ENCODE assay signal across 1 cellular context in the genomic region with DNA sequence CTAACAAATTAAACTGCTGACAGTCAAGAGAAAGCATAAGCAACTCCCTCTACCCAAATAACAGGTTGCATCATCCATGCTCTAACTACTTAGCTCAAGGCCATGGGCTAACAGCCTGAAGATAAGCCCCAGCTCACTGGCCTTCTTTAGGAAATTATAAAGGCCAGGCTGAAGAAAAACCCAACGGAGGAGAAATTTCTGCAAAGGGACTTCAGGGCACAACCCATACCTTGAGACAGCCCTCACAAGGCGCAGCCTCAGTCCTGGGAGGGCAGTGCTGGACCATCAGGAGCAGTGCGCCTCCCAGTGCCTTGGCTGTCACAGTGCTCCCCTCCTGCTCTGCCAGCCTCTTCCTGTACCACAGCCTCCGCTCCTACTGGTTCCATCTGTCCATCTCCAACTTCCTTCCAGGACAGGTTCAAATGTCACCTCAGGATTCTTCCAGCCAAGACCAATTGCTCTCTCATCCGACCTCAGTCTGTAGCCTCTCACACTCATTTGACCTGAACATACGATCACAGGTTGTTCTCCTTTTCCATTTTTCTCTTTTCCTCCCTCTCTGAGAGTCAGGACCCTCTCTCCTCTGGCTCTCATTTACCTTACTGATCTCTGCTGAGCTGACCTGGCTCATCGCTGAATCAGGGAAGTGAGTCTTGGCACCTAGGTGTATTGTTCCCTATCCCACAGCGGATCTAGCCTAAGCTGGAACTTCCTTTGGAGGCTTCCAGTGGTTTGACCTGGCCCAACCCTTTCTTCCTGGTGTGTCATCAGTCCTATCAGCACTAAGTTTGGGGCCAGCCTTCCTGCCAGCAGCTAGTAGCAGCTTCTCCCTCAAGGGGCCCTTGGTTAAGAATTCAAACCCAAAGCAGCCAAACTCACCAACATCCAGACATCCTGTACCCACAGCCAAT.
TF ChIP-seq lines count a peak whose summit lies in the region.

No MANE protein-coding gene starts in this region.

TF ChIP-seq in HepG2, 621 proteins besides CTCF, POLR2A, EP300 and RAD21 (continued from another document and continues in another):
- TF ChIP-seq, protein P1, sequence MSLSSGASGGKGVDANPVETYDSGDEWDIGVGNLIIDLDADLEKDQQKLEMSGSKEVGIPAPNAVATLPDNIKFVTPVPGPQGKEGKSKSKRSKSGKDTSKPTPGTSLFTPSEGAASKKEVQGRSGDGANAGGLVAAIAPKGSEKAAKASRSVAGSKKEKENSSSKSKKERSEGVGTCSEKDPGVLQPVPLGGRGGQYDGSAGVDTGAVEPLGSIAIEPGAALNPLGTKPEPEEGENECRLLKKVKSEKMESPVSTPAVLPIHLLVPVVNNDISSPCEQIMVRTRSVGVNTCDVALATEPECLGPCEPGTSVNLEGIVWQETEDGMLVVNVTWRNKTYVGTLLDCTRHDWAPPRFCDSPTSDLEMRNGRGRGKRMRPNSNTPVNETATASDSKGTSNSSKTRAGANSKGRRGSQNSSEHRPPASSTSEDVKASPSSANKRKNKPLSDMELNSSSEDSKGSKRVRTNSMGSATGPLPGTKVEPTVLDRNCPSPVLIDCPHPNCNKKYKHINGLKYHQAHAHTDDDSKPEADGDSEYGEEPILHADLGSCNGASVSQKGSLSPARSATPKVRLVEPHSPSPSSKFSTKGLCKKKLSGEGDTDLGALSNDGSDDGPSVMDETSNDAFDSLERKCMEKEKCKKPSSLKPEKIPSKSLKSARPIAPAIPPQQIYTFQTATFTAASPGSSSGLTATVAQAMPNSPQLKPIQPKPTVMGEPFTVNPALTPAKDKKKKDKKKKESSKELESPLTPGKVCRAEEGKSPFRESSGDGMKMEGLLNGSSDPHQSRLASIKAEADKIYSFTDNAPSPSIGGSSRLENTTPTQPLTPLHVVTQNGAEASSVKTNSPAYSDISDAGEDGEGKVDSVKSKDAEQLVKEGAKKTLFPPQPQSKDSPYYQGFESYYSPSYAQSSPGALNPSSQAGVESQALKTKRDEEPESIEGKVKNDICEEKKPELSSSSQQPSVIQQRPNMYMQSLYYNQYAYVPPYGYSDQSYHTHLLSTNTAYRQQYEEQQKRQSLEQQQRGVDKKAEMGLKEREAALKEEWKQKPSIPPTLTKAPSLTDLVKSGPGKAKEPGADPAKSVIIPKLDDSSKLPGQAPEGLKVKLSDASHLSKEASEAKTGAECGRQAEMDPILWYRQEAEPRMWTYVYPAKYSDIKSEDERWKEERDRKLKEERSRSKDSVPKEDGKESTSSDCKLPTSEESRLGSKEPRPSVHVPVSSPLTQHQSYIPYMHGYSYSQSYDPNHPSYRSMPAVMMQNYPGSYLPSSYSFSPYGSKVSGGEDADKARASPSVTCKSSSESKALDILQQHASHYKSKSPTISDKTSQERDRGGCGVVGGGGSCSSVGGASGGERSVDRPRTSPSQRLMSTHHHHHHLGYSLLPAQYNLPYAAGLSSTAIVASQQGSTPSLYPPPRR (CRISPR knock-in tag; IDR thresholded peaks at IDR 0.05; ENCODE audit: borderline replicate concordance) = 0 out of 2 replicates have a peak, but pooled peaks have one; percentile 41
- TF ChIP-seq ZNF782 (CRISPR knock-in tag; IDR thresholded peaks at IDR 0.05; ENCODE audit: borderline replicate concordance) (peak; percentile 61; the same call in 1 of the 2 replicates), ZNF879 (CRISPR knock-in tag; IDR thresholded peaks at IDR 0.05) (no peak), CEBPG (CRISPR knock-in tag; IDR thresholded peaks at IDR 0.05) (peak; percentile 98), MAZ (IDR thresholded peaks at IDR 0.05; ENCODE audit: borderline replicate concordance, low read depth, low read length) (no peak), MAZ (CRISPR knock-in tag; IDR thresholded peaks at IDR 0.05; ENCODE audit: low read depth) (peak; percentile 45; the same call in 1 of the 2 replicates), KLF16 (CRISPR knock-in tag; IDR thresholded peaks at IDR 0.05) (peak in 1 of 2 experiments; percentile 61; a peak in 2 of 4 replicates), MATR3 (CRISPR knock-in tag; IDR thresholded peaks at IDR 0.05) (no peak), ISL2 (CRISPR knock-in tag; IDR thresholded peaks at IDR 0.05) (peak; percentile 42; the same call in 1 of the 2 replicates), KLF9 (CRISPR knock-in tag; IDR thresholded peaks at IDR 0.05; ENCODE audit: low read depth) (no peak), ZNF256 (CRISPR knock-in tag; conservative IDR thresholded peaks at IDR 0.05) (no peak), ZFP62 (CRISPR knock-in tag; IDR thresholded peaks at IDR 0.05) (no peak), ZNF350 (CRISPR knock-in tag; IDR thresholded peaks at IDR 0.05; ENCODE audit: borderline replicate concordance, low read depth) (peak; percentile 81), ERF (CRISPR knock-in tag; IDR thresholded peaks at IDR 0.05) (0 out of 2 replicates have a peak, but pooled peaks have one; percentile 17), TCF12 (IDR thresholded peaks at IDR 0.05) (no peak), TCF12 (CRISPR knock-in tag; IDR thresholded peaks at IDR 0.05) (peak; percentile 49; the same call in 1 of the 2 replicates), ZNF235 (CRISPR knock-in tag; IDR thresholded peaks at IDR 0.05; ENCODE audit: borderline replicate concordance) (no peak), TGIF2 (CRISPR knock-in tag; IDR thresholded peaks at IDR 0.05) (no peak), ZNF468 (CRISPR knock-in tag; IDR thresholded peaks at IDR 0.05) (no peak), ZNF343 (CRISPR knock-in tag; IDR thresholded peaks at IDR 0.05) (peak; percentile 70; the same call in 1 of the 2 replicates), U2AF2 (IDR thresholded peaks at IDR 0.05; ENCODE audit: low read depth, low read length) (no peak), RFXANK (CRISPR knock-in tag; IDR thresholded peaks at IDR 0.05) (no peak), MED8 (CRISPR knock-in tag; IDR thresholded peaks at IDR 0.05; ENCODE audit: insufficient replicate concordance) (peak; percentile 24)
- TF ChIP-seq, protein P2, sequence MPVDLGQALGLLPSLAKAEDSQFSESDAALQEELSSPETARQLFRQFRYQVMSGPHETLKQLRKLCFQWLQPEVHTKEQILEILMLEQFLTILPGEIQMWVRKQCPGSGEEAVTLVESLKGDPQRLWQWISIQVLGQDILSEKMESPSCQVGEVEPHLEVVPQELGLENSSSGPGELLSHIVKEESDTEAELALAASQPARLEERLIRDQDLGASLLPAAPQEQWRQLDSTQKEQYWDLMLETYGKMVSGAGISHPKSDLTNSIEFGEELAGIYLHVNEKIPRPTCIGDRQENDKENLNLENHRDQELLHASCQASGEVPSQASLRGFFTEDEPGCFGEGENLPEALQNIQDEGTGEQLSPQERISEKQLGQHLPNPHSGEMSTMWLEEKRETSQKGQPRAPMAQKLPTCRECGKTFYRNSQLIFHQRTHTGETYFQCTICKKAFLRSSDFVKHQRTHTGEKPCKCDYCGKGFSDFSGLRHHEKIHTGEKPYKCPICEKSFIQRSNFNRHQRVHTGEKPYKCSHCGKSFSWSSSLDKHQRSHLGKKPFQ (CRISPR knock-in tag; IDR thresholded peaks at IDR 0.05; ENCODE audit: insufficient replicate concordance) = no peak
- TF ChIP-seq, protein P3, sequence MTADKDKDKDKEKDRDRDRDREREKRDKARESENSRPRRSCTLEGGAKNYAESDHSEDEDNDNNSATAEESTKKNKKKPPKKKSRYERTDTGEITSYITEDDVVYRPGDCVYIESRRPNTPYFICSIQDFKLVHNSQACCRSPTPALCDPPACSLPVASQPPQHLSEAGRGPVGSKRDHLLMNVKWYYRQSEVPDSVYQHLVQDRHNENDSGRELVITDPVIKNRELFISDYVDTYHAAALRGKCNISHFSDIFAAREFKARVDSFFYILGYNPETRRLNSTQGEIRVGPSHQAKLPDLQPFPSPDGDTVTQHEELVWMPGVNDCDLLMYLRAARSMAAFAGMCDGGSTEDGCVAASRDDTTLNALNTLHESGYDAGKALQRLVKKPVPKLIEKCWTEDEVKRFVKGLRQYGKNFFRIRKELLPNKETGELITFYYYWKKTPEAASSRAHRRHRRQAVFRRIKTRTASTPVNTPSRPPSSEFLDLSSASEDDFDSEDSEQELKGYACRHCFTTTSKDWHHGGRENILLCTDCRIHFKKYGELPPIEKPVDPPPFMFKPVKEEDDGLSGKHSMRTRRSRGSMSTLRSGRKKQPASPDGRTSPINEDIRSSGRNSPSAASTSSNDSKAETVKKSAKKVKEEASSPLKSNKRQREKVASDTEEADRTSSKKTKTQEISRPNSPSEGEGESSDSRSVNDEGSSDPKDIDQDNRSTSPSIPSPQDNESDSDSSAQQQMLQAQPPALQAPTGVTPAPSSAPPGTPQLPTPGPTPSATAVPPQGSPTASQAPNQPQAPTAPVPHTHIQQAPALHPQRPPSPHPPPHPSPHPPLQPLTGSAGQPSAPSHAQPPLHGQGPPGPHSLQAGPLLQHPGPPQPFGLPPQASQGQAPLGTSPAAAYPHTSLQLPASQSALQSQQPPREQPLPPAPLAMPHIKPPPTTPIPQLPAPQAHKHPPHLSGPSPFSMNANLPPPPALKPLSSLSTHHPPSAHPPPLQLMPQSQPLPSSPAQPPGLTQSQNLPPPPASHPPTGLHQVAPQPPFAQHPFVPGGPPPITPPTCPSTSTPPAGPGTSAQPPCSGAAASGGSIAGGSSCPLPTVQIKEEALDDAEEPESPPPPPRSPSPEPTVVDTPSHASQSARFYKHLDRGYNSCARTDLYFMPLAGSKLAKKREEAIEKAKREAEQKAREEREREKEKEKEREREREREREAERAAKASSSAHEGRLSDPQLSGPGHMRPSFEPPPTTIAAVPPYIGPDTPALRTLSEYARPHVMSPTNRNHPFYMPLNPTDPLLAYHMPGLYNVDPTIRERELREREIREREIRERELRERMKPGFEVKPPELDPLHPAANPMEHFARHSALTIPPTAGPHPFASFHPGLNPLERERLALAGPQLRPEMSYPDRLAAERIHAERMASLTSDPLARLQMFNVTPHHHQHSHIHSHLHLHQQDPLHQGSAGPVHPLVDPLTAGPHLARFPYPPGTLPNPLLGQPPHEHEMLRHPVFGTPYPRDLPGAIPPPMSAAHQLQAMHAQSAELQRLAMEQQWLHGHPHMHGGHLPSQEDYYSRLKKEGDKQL (CRISPR knock-in tag; IDR thresholded peaks at IDR 0.05; ENCODE audit: low read depth) = 0 out of 2 replicates have a peak, but pooled peaks have one; percentile 25
- TF ChIP-seq, protein P4, sequence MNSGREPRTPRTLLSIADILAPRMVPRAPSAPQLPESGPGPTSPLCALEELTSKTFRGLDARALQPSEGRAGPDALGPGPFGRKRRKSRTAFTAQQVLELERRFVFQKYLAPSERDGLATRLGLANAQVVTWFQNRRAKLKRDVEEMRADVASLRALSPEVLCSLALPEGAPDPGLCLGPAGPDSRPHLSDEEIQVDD (CRISPR knock-in tag; IDR thresholded peaks at IDR 0.05; ENCODE audit: borderline replicate concordance) = no peak
- TF ChIP-seq, protein P5, sequence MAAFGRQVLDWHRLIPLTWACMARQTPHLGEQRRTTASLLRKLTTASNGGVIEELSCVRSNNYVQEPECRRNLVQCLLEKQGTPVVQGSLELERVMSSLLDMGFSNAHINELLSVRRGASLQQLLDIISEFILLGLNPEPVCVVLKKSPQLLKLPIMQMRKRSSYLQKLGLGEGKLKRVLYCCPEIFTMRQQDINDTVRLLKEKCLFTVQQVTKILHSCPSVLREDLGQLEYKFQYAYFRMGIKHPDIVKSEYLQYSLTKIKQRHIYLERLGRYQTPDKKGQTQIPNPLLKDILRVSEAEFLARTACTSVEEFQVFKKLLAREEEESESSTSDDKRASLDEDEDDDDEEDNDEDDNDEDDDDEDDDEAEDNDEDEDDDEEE (CRISPR knock-in tag; IDR thresholded peaks at IDR 0.05) = no peak
- TF ChIP-seq, protein P6, sequence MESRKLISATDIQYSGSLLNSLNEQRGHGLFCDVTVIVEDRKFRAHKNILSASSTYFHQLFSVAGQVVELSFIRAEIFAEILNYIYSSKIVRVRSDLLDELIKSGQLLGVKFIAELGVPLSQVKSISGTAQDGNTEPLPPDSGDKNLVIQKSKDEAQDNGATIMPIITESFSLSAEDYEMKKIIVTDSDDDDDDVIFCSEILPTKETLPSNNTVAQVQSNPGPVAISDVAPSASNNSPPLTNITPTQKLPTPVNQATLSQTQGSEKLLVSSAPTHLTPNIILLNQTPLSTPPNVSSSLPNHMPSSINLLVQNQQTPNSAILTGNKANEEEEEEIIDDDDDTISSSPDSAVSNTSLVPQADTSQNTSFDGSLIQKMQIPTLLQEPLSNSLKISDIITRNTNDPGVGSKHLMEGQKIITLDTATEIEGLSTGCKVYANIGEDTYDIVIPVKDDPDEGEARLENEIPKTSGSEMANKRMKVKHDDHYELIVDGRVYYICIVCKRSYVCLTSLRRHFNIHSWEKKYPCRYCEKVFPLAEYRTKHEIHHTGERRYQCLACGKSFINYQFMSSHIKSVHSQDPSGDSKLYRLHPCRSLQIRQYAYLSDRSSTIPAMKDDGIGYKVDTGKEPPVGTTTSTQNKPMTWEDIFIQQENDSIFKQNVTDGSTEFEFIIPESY (CRISPR knock-in tag; IDR thresholded peaks at IDR 0.05) = peak; percentile 86
- TF ChIP-seq, protein P7, sequence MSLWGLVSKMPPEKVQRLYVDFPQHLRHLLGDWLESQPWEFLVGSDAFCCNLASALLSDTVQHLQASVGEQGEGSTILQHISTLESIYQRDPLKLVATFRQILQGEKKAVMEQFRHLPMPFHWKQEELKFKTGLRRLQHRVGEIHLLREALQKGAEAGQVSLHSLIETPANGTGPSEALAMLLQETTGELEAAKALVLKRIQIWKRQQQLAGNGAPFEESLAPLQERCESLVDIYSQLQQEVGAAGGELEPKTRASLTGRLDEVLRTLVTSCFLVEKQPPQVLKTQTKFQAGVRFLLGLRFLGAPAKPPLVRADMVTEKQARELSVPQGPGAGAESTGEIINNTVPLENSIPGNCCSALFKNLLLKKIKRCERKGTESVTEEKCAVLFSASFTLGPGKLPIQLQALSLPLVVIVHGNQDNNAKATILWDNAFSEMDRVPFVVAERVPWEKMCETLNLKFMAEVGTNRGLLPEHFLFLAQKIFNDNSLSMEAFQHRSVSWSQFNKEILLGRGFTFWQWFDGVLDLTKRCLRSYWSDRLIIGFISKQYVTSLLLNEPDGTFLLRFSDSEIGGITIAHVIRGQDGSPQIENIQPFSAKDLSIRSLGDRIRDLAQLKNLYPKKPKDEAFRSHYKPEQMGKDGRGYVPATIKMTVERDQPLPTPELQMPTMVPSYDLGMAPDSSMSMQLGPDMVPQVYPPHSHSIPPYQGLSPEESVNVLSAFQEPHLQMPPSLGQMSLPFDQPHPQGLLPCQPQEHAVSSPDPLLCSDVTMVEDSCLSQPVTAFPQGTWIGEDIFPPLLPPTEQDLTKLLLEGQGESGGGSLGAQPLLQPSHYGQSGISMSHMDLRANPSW (CRISPR knock-in tag; IDR thresholded peaks at IDR 0.05; ENCODE audit: borderline replicate concordance) = no peak
- TF ChIP-seq, protein P8, sequence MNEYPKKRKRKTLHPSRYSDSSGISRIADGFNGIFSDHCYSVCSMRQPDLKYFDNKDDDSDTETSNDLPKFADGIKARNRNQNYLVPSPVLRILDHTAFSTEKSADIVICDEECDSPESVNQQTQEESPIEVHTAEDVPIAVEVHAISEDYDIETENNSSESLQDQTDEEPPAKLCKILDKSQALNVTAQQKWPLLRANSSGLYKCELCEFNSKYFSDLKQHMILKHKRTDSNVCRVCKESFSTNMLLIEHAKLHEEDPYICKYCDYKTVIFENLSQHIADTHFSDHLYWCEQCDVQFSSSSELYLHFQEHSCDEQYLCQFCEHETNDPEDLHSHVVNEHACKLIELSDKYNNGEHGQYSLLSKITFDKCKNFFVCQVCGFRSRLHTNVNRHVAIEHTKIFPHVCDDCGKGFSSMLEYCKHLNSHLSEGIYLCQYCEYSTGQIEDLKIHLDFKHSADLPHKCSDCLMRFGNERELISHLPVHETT (CRISPR knock-in tag; conservative IDR thresholded peaks at IDR 0.05) = no peak
- TF ChIP-seq, protein P9, sequence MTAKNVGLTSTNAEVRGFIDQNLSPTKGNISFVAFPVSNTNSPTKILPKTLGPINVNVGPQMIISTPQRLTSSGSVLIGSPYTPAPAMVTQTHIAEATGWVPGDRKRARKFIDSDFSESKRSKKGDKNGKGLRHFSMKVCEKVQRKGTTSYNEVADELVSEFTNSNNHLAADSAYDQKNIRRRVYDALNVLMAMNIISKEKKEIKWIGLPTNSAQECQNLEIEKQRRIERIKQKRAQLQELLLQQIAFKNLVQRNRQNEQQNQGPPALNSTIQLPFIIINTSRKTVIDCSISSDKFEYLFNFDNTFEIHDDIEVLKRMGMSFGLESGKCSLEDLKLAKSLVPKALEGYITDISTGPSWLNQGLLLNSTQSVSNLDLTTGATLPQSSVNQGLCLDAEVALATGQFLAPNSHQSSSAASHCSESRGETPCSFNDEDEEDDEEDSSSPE (CRISPR knock-in tag; IDR thresholded peaks at IDR 0.05) = no peak
